1 cellular context compared by ENCODE assay signal in the genomic region with DNA sequence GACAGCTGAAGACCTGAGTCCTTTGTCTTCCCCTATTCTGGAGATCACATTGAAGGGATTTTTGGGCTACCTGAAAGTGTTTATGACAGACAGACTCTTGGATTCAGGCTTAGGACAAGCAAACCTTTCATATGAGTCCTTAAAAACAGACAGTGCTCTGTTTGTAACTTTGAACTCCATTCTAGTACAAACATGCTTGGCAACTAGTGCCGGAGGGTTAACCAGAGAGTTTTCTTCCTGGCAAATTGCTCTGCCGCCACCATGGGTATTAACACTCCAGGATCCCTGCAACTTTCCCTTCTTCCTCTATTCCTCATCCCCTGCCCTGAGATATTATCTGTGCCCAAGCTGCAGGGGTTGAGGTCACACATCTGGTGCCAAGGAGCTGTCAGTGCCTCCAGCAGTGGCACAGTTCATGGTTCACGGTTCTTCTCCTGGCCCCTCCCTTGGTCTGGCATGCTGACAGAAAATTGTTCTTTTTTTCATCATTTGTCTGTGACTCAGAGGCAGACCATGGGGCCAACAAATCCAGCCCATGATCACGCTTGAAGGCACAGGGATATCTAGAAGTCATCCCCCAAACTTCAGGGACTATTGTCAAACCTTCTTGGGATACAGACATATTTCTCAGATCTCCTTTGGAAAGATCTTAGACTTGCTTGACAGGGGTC.
TF ChIP-seq lines count a peak whose summit lies in the region.

No MANE protein-coding gene starts in this region.

TF ChIP-seq in HepG2, 621 proteins besides CTCF, POLR2A, EP300 and RAD21 (continued from another document and continues in another):
- TF ChIP-seq, protein P1, sequence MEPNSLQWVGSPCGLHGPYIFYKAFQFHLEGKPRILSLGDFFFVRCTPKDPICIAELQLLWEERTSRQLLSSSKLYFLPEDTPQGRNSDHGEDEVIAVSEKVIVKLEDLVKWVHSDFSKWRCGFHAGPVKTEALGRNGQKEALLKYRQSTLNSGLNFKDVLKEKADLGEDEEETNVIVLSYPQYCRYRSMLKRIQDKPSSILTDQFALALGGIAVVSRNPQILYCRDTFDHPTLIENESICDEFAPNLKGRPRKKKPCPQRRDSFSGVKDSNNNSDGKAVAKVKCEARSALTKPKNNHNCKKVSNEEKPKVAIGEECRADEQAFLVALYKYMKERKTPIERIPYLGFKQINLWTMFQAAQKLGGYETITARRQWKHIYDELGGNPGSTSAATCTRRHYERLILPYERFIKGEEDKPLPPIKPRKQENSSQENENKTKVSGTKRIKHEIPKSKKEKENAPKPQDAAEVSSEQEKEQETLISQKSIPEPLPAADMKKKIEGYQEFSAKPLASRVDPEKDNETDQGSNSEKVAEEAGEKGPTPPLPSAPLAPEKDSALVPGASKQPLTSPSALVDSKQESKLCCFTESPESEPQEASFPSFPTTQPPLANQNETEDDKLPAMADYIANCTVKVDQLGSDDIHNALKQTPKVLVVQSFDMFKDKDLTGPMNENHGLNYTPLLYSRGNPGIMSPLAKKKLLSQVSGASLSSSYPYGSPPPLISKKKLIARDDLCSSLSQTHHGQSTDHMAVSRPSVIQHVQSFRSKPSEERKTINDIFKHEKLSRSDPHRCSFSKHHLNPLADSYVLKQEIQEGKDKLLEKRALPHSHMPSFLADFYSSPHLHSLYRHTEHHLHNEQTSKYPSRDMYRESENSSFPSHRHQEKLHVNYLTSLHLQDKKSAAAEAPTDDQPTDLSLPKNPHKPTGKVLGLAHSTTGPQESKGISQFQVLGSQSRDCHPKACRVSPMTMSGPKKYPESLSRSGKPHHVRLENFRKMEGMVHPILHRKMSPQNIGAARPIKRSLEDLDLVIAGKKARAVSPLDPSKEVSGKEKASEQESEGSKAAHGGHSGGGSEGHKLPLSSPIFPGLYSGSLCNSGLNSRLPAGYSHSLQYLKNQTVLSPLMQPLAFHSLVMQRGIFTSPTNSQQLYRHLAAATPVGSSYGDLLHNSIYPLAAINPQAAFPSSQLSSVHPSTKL (CRISPR knock-in tag; IDR thresholded peaks at IDR 0.05): peak; percentile 46
- TF ChIP-seq JUNB (CRISPR knock-in tag; IDR thresholded peaks at IDR 0.05; ENCODE audit: borderline replicate concordance) (0 out of 2 replicates have a peak, but pooled peaks have one; percentile 32), MATR3 (CRISPR knock-in tag; IDR thresholded peaks at IDR 0.05) (no peak), CHD4 (IDR thresholded peaks at IDR 0.05; ENCODE audit: borderline replicate concordance, low read length) (peak; percentile 31; the same call in 1 of the 2 replicates), ZFX (CRISPR knock-in tag; IDR thresholded peaks at IDR 0.05; ENCODE audit: low read depth) (no peak), HDAC2 (CRISPR knock-in tag; IDR thresholded peaks at IDR 0.05) (no peak), ZNF292 (CRISPR knock-in tag; IDR thresholded peaks at IDR 0.05; ENCODE audit: borderline replicate concordance, low read depth) (0 out of 2 replicates have a peak, but pooled peaks have one; percentile 14), RXRA (CRISPR knock-in tag; IDR thresholded peaks at IDR 0.05) (peak; percentile 34; the same call in 1 of the 2 replicates), NONO (IDR thresholded peaks at IDR 0.05) (no peak), NONO (CRISPR knock-in tag; conservative IDR thresholded peaks at IDR 0.05) (no peak), ASH2L (IDR thresholded peaks at IDR 0.05; ENCODE audit: insufficient read length, low read depth, low read length) (peak; percentile 60), ZNF329 (CRISPR knock-in tag; IDR thresholded peaks at IDR 0.05; ENCODE audit: low read depth) (no peak), MXI1 (IDR thresholded peaks at IDR 0.05; ENCODE audit: borderline replicate concordance, low read depth, low read length) (0 out of 3 replicates have a peak, but pooled peaks have one; percentile 16), SALL1 (CRISPR knock-in tag; IDR thresholded peaks at IDR 0.05) (peak; percentile 81; the same call in 1 of the 2 replicates), ZNF780A (CRISPR knock-in tag; IDR thresholded peaks at IDR 0.05) (peak; percentile 38; the same call in 1 of the 2 replicates), ZFP1 (CRISPR knock-in tag; IDR thresholded peaks at IDR 0.05) (no peak), ZNF225 (CRISPR knock-in tag; IDR thresholded peaks at IDR 0.05) (no peak), ZNF562 (CRISPR knock-in tag; IDR thresholded peaks at IDR 0.05; ENCODE audit: borderline replicate concordance) (no peak)
- TF ChIP-seq, protein P2, sequence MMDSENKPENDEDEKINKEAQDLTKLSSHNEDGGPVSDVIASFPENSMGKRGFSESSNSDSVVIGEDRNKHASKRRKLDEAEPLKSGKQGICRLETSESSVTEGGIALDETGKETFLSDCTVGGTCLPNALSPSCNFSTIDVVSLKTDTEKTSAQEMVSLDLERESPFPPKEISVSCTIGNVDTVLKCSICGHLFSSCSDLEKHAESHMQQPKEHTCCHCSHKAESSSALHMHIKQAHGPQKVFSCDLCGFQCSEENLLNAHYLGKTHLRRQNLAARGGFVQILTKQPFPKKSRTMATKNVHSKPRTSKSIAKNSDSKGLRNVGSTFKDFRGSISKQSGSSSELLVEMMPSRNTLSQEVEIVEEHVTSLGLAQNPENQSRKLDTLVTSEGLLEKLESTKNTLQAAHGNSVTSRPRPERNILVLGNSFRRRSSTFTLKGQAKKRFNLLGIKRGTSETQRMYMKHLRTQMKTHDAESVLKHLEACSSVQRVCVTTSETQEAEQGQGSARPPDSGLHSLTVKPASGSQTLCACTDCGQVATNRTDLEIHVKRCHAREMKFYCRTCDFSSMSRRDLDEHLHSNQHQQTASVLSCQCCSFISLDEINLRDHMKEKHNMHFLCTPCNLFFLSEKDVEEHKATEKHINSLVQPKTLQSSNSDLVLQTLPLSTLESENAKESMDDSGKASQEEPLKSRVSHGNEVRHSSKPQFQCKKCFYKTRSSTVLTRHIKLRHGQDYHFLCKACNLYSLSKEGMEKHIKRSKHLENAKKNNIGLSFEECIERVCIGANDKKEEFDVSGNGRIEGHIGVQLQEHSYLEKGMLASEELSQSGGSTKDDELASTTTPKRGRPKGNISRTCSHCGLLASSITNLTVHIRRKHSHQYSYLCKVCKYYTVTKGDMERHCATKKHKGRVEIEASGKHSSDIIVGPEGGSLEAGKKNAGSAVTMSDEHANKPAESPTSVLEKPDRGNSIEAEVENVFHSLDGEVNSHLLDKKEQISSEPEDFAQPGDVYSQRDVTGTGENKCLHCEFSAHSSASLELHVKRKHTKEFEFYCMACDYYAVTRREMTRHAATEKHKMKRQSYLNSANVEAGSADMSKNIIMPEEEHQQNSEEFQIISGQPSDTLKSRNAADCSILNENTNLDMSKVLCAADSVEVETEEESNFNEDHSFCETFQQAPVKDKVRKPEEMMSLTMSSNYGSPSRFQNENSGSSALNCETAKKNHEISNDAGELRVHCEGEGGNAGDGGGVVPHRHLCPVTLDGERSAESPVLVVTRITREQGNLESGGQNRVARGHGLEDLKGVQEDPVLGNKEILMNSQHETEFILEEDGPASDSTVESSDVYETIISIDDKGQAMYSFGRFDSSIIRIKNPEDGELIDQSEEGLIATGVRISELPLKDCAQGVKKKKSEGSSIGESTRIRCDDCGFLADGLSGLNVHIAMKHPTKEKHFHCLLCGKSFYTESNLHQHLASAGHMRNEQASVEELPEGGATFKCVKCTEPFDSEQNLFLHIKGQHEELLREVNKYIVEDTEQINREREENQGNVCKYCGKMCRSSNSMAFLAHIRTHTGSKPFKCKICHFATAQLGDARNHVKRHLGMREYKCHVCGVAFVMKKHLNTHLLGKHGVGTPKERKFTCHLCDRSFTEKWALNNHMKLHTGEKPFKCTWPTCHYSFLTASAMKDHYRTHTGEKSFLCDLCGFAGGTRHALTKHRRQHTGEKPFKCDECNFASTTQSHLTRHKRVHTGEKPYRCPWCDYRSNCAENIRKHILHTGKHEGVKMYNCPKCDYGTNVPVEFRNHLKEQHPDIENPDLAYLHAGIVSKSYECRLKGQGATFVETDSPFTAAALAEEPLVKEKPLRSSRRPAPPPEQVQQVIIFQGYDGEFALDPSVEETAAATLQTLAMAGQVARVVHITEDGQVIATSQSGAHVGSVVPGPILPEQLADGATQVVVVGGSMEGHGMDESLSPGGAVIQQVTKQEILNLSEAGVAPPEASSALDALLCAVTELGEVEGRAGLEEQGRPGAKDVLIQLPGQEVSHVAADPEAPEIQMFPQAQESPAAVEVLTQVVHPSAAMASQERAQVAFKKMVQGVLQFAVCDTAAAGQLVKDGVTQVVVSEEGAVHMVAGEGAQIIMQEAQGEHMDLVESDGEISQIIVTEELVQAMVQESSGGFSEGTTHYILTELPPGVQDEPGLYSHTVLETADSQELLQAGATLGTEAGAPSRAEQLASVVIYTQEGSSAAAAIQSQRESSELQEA (CRISPR knock-in tag; IDR thresholded peaks at IDR 0.05; ENCODE audit: not compliant biosample characterization): no peak
- TF ChIP-seq, protein P3, sequence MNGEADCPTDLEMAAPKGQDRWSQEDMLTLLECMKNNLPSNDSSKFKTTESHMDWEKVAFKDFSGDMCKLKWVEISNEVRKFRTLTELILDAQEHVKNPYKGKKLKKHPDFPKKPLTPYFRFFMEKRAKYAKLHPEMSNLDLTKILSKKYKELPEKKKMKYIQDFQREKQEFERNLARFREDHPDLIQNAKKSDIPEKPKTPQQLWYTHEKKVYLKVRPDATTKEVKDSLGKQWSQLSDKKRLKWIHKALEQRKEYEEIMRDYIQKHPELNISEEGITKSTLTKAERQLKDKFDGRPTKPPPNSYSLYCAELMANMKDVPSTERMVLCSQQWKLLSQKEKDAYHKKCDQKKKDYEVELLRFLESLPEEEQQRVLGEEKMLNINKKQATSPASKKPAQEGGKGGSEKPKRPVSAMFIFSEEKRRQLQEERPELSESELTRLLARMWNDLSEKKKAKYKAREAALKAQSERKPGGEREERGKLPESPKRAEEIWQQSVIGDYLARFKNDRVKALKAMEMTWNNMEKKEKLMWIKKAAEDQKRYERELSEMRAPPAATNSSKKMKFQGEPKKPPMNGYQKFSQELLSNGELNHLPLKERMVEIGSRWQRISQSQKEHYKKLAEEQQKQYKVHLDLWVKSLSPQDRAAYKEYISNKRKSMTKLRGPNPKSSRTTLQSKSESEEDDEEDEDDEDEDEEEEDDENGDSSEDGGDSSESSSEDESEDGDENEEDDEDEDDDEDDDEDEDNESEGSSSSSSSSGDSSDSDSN (CRISPR knock-in tag; IDR thresholded peaks at IDR 0.05): no peak
- TF ChIP-seq, protein P4, sequence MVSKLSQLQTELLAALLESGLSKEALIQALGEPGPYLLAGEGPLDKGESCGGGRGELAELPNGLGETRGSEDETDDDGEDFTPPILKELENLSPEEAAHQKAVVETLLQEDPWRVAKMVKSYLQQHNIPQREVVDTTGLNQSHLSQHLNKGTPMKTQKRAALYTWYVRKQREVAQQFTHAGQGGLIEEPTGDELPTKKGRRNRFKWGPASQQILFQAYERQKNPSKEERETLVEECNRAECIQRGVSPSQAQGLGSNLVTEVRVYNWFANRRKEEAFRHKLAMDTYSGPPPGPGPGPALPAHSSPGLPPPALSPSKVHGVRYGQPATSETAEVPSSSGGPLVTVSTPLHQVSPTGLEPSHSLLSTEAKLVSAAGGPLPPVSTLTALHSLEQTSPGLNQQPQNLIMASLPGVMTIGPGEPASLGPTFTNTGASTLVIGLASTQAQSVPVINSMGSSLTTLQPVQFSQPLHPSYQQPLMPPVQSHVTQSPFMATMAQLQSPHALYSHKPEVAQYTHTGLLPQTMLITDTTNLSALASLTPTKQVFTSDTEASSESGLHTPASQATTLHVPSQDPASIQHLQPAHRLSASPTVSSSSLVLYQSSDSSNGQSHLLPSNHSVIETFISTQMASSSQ (IDR thresholded peaks at IDR 0.05; ENCODE audit: low read depth): no peak
- TF ChIP-seq, protein P4 (CRISPR knock-in tag; IDR thresholded peaks at IDR 0.05; ENCODE audit: borderline replicate concordance): no peak
- TF ChIP-seq, protein P5, sequence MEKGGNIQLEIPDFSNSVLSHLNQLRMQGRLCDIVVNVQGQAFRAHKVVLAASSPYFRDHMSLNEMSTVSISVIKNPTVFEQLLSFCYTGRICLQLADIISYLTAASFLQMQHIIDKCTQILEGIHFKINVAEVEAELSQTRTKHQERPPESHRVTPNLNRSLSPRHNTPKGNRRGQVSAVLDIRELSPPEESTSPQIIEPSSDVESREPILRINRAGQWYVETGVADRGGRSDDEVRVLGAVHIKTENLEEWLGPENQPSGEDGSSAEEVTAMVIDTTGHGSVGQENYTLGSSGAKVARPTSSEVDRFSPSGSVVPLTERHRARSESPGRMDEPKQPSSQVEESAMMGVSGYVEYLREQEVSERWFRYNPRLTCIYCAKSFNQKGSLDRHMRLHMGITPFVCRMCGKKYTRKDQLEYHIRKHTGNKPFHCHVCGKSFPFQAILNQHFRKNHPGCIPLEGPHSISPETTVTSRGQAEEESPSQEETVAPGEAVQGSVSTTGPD (CRISPR knock-in tag; IDR thresholded peaks at IDR 0.05): peak; percentile 94
- TF ChIP-seq, protein P6, sequence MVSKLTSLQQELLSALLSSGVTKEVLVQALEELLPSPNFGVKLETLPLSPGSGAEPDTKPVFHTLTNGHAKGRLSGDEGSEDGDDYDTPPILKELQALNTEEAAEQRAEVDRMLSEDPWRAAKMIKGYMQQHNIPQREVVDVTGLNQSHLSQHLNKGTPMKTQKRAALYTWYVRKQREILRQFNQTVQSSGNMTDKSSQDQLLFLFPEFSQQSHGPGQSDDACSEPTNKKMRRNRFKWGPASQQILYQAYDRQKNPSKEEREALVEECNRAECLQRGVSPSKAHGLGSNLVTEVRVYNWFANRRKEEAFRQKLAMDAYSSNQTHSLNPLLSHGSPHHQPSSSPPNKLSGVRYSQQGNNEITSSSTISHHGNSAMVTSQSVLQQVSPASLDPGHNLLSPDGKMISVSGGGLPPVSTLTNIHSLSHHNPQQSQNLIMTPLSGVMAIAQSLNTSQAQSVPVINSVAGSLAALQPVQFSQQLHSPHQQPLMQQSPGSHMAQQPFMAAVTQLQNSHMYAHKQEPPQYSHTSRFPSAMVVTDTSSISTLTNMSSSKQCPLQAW (CRISPR knock-in tag; IDR thresholded peaks at IDR 0.05): no peak
